15 cellular contexts compared by ENCODE assay signal in the genomic region with DNA sequence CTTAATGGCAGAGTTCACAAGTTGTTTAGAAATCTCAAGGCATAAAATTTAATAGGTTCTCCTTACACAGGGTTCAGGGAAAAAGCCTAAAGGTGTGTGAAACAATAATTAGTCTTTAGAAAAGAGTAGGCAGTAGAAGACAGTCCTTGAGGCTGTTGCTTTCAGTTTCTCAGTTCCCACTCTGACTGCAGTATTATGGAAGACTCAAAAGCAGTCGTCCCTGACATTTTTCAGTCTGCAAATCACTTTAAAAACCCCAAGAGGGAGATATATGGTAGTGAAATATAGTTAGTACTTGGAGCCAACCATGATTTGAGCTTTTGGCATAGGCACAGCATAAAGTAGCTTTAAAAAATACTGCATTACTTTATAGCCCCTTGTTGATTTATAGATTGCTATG.
DNase-seq lines count a peak whose midpoint lies in the region; ATAC-seq and TF ChIP-seq lines count a peak whose summit lies in the region.
"Had no signal": no experiment of that assay in that cellular context is flagged by ENCODE, and none has a peak within 500 bp of the region (broad histone marks: within the 10 kb centered on the region; RNA-seq: fewer than 3 reads in every experiment).

No MANE protein-coding gene starts in this region.

- H3K9ac ChIP-seq in mesenchymal stem cell (ENCODE audit: low read length): no peak overlapping the region

- no peak overlapping the region for H3K4me3 ChIP-seq in Jurkat, Clone E6-1 (ENCODE audit: low read length)
- no peak overlapping the region for H3K4me3 ChIP-seq in mesenchymal stem cell (ENCODE audit: insufficient read depth in 1 of 2, low read depth in 1 of 2, low read length in 2 of 2)

- H2AFZ ChIP-seq in mesenchymal stem cell (ENCODE audit: low read depth, low read length): no peak overlapping the region

- no peak overlapping the region for H2BK5ac ChIP-seq in mesenchymal stem cell (ENCODE audit: low read depth, low read length, poor library complexity, severe bottlenecking)

- no CpG with 5 or more reads among the region's 1 CpG for WGBS in mesenchymal stem cell

- peak; percentile 47 for DNase-seq in ELR (ENCODE audit: low read depth)
- DNase-seq in Jurkat, Clone E6-1 (ENCODE audit: low read depth, low spot score): peak; percentile 2
- peak; percentile 32 for DNase-seq in mesenchymal stem cell
- no peak for DNase-seq in Ammon's horn (ENCODE audit: low spot score)
- DNase-seq in GM19238 (ENCODE audit: insufficient read length, low spot score): no peak
- DNase-seq in NCI-H345 treated with DMSO at 0.1 percent for 48 hours (lab: John Stamatoyannopoulos, UW; ENCODE audit: unreplicated experiment): no peak
- no peak for DNase-seq in NCI-H345 (lab: John Stamatoyannopoulos, UW)
- DNase-seq: amygdala; DMS 273 treated with DMSO at 0.1 percent for 48 hours; right cardiac atrium; stimulated activated CD4-positive, alpha-beta T cell treated with anti-CD3 and anti-CD28 coated beads, Interleukin-1b, Interleukin-23, amount 100 ng/mL, for 48 hours; T-cell had no signal

- H3K9me3 ChIP-seq in mesenchymal stem cell (ENCODE audit: control insufficient read depth, low read length): no peaks in the 10 kb centered on the region

- H3K36me3 ChIP-seq in mesenchymal stem cell (ENCODE audit: control insufficient read depth in 1 of 2, insufficient read depth in 2 of 2, low read depth in 1 of 2, low read length in 2 of 2): no peaks in the 10 kb centered on the region

- H3K27ac ChIP-seq in mesenchymal stem cell (ENCODE audit: low read length, poor library complexity, severe bottlenecking): no peak overlapping the region

- H3K14ac ChIP-seq in mesenchymal stem cell (ENCODE audit: low read length in 2 of 2): no peak overlapping the region

- H2AK5ac ChIP-seq in mesenchymal stem cell (ENCODE audit: low read length, severe bottlenecking): no peak overlapping the region

- no peak overlapping the region for H2BK15ac ChIP-seq in mesenchymal stem cell (ENCODE audit: low read depth, poor library complexity, severe bottlenecking)

- ATAC-seq in SK-N-SH treated with all-trans-retinoic acid at 6 μM for 48 hours: peak; percentile 59
- ATAC-seq: HCT116, Panc1, right cardiac atrium, T-cell had no signal

- no peak overlapping the region for H3K23ac ChIP-seq in mesenchymal stem cell (ENCODE audit: low read length in 2 of 2)

- H2BK12ac ChIP-seq in mesenchymal stem cell (ENCODE audit: low read length in 2 of 2): no peak overlapping the region

- no peaks in the 10 kb centered on the region for H3K4me1 ChIP-seq in mesenchymal stem cell (ENCODE audit: control insufficient read depth, insufficient read depth, low read depth, low read length)

- H3K4ac ChIP-seq in mesenchymal stem cell (ENCODE audit: low read depth in 1 of 2, low read length in 2 of 2): no peak overlapping the region

- no peak overlapping the region for H3K18ac ChIP-seq in mesenchymal stem cell (ENCODE audit: low read depth in 1 of 2, low read length in 2 of 2)

- H3K79me1 ChIP-seq in mesenchymal stem cell (replicated peaks; ENCODE audit: low read length, poor library complexity, severe bottlenecking): no peaks in the 10 kb centered on the region

- no peak overlapping the region for H4K91ac ChIP-seq in mesenchymal stem cell (ENCODE audit: low read length)

- no peak overlapping the region for H4K8ac ChIP-seq in mesenchymal stem cell (ENCODE audit: low read length)

- no peaks in the 10 kb centered on the region for H3K27me3 ChIP-seq in mesenchymal stem cell (ENCODE audit: control insufficient read depth in 1 of 2, insufficient read depth in 1 of 2, low read length in 2 of 2)

- no peak overlapping the region for H2BK120ac ChIP-seq in mesenchymal stem cell (ENCODE audit: low read depth, low read length)

- H3K4me2 ChIP-seq in mesenchymal stem cell (ENCODE audit: low read length, poor library complexity, severe bottlenecking): no peak overlapping the region

TF ChIP-seq in SK-N-SH treated with all-trans-retinoic acid at 6 μM for 48 hours, 23 proteins besides CTCF, POLR2A, EP300 and RAD21:
- TF ChIP-seq, protein P1, sequence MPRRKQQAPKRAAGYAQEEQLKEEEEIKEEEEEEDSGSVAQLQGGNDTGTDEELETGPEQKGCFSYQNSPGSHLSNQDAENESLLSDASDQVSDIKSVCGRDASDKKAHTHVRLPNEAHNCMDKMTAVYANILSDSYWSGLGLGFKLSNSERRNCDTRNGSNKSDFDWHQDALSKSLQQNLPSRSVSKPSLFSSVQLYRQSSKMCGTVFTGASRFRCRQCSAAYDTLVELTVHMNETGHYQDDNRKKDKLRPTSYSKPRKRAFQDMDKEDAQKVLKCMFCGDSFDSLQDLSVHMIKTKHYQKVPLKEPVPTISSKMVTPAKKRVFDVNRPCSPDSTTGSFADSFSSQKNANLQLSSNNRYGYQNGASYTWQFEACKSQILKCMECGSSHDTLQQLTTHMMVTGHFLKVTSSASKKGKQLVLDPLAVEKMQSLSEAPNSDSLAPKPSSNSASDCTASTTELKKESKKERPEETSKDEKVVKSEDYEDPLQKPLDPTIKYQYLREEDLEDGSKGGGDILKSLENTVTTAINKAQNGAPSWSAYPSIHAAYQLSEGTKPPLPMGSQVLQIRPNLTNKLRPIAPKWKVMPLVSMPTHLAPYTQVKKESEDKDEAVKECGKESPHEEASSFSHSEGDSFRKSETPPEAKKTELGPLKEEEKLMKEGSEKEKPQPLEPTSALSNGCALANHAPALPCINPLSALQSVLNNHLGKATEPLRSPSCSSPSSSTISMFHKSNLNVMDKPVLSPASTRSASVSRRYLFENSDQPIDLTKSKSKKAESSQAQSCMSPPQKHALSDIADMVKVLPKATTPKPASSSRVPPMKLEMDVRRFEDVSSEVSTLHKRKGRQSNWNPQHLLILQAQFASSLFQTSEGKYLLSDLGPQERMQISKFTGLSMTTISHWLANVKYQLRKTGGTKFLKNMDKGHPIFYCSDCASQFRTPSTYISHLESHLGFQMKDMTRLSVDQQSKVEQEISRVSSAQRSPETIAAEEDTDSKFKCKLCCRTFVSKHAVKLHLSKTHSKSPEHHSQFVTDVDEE (CRISPR knock-in tag; IDR thresholded peaks at IDR 0.05): no peak
- TF ChIP-seq, protein P2, sequence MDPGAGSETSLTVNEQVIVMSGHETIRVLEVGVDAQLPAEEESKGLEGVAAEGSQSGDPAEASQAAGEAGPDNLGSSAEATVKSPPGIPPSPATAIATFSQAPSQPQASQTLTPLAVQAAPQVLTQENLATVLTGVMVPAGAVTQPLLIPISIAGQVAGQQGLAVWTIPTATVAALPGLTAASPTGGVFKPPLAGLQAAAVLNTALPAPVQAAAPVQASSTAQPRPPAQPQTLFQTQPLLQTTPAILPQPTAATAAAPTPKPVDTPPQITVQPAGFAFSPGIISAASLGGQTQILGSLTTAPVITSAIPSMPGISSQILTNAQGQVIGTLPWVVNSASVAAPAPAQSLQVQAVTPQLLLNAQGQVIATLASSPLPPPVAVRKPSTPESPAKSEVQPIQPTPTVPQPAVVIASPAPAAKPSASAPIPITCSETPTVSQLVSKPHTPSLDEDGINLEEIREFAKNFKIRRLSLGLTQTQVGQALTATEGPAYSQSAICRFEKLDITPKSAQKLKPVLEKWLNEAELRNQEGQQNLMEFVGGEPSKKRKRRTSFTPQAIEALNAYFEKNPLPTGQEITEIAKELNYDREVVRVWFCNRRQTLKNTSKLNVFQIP (CRISPR knock-in tag; IDR thresholded peaks at IDR 0.05; ENCODE audit: borderline replicate concordance, low read depth): no peak
- TF ChIP-seq RARB (CRISPR knock-in tag; IDR thresholded peaks at IDR 0.05) (no peak), ZNF8 (CRISPR knock-in tag; IDR thresholded peaks at IDR 0.05) (no peak), ESRRG (CRISPR knock-in tag; IDR thresholded peaks at IDR 0.05) (no peak), OSR1 (CRISPR knock-in tag; IDR thresholded peaks at IDR 0.05) (no peak), SNAI2 (CRISPR knock-in tag; IDR thresholded peaks at IDR 0.05) (no peak), ZNF565 (CRISPR knock-in tag; conservative IDR thresholded peaks at IDR 0.05; ENCODE audit: low read depth) (no peak), BACH2 (CRISPR knock-in tag; IDR thresholded peaks at IDR 0.05; ENCODE audit: borderline replicate concordance) (no peak), GLIS3 (CRISPR knock-in tag; IDR thresholded peaks at IDR 0.05) (no peak), ZC3H10 (CRISPR knock-in tag; IDR thresholded peaks at IDR 0.05) (no peak), ZFP3 (CRISPR knock-in tag; IDR thresholded peaks at IDR 0.05) (no peak), TOX (CRISPR knock-in tag; IDR thresholded peaks at IDR 0.05; ENCODE audit: borderline replicate concordance) (no peak), ZFP30 (CRISPR knock-in tag; IDR thresholded peaks at IDR 0.05) (no peak)
- TF ChIP-seq, protein P3, sequence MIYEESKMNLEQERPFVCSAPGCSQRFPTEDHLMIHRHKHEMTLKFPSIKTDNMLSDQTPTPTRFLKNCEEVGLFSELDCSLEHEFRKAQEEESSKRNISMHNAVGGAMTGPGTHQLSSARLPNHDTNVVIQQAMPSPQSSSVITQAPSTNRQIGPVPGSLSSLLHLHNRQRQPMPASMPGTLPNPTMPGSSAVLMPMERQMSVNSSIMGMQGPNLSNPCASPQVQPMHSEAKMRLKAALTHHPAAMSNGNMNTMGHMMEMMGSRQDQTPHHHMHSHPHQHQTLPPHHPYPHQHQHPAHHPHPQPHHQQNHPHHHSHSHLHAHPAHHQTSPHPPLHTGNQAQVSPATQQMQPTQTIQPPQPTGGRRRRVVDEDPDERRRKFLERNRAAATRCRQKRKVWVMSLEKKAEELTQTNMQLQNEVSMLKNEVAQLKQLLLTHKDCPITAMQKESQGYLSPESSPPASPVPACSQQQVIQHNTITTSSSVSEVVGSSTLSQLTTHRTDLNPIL (CRISPR knock-in tag; IDR thresholded peaks at IDR 0.05; ENCODE audit: low read depth): no peak
- TF ChIP-seq, protein P4, sequence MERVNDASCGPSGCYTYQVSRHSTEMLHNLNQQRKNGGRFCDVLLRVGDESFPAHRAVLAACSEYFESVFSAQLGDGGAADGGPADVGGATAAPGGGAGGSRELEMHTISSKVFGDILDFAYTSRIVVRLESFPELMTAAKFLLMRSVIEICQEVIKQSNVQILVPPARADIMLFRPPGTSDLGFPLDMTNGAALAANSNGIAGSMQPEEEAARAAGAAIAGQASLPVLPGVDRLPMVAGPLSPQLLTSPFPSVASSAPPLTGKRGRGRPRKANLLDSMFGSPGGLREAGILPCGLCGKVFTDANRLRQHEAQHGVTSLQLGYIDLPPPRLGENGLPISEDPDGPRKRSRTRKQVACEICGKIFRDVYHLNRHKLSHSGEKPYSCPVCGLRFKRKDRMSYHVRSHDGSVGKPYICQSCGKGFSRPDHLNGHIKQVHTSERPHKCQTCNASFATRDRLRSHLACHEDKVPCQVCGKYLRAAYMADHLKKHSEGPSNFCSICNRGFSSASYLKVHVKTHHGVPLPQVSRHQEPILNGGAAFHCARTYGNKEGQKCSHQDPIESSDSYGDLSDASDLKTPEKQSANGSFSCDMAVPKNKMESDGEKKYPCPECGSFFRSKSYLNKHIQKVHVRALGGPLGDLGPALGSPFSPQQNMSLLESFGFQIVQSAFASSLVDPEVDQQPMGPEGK (CRISPR knock-in tag; IDR thresholded peaks at IDR 0.05; ENCODE audit: borderline replicate concordance): no peak

Comparison
In these comparisons a context has a peak if more than half of its experiments do, and no peak if none do; other contexts are left out.
1. DNase-seq: peak in ELR (single experiment), Jurkat, Clone E6-1 (single experiment) and mesenchymal stem cell (single experiment); none in Ammon's horn (single experiment), GM19238 (single experiment), NCI-H345 treated with DMSO at 0.1 percent for 48 hours (single experiment) and NCI-H345 (single experiment).